In genomic region chr1:209041936-209042335, GRCh38 we compare ENCODE assay signal across 30 cellular contexts.
DNase-seq lines count a peak whose midpoint lies in the region; ATAC-seq, FAIRE-seq and TF ChIP-seq lines count a peak whose summit lies in the region.
"Had no signal": no experiment of that assay in that cellular context is flagged by ENCODE, and none has a peak within 500 bp of the region (broad histone marks: within the 10 kb centered on the region; RNA-seq: fewer than 3 reads in every experiment).

No MANE protein-coding gene starts in this region.

- H3K4me3 ChIP-seq in HepG2 (replicated peaks in 1 of 3; ENCODE audit: insufficient read depth in 1 of 3, low read depth in 2 of 3, low read length in 3 of 3) (no peak overlapping the region), right lobe of liver (no peak overlapping the region), fibroblast of lung (replicated peaks in 1 of 4; ENCODE audit: control extremely low read depth in 1 of 4, insufficient read depth in 1 of 4, low read depth in 3 of 4, low read length in 4 of 4) (no peak overlapping the region)
- H3K4me3 ChIP-seq in CD4-positive, alpha-beta memory T cell (ENCODE audit: low read length in 2 of 2), result no peak overlapping the region
- H3K4me3 ChIP-seq: A549, heart left ventricle, left lung, MG63, SK-N-MC had no signal

- TF ChIP-seq POLR2A in HepG2 (IDR thresholded peaks at IDR 0.05; ENCODE audit: insufficient read depth in 1 of 2, low read depth in 2 of 2, low read length in 2 of 2) (no peak), right lobe of liver (IDR thresholded peaks at IDR 0.05) (no peak)

- FAIRE-seq in HepG2 (lab: Jason Lieb, UNC), result no peak
- FAIRE-seq: A549, small intestine had no signal

- H3K4me1 ChIP-seq in HepG2 (ENCODE audit: insufficient read depth, low read length) (no peaks in the 10 kb centered on the region), right lobe of liver (peaks cover 0 to 4% (median 0%) of the 10 kb centered on the region in 4 donors), fibroblast of lung (ENCODE audit: control insufficient read depth, extremely low read depth, insufficient read depth, low read length) (no peaks in the 10 kb centered on the region)
- H3K4me1 ChIP-seq in CD4-positive, alpha-beta memory T cell (ENCODE audit: insufficient read depth, low read length), result no peaks in the 10 kb centered on the region

- WGBS in HepG2 (ENCODE audit: low lambda C conversion rate), result 7% methylated on average over 2 of the region's 2 CpGs
- 20% methylated on average over 2 of the region's 2 CpGs for WGBS in right lobe of liver (ENCODE audit: insufficient coverage, low coverage, low lambda C conversion rate, missing lambda C conversion rate)

- H3K27me3 ChIP-seq in HepG2 (ENCODE audit: control insufficient read depth in 1 of 2, insufficient read depth in 2 of 2, low read length in 2 of 2) (no peaks in the 10 kb centered on the region), right lobe of liver (no peaks in the 10 kb centered on the region), fibroblast of lung (ENCODE audit: control insufficient read depth, insufficient read depth, low read length) (no peaks in the 10 kb centered on the region)
- no peaks in the 10 kb centered on the region for H3K27me3 ChIP-seq in CD4-positive, alpha-beta memory T cell (ENCODE audit: insufficient read depth, low read length)
- H3K27me3 ChIP-seq: left lung, MG63 had no signal

- H3K36me3 ChIP-seq in HepG2 (replicated peaks in 1 of 2; ENCODE audit: control insufficient read depth in 1 of 2, insufficient read depth in 2 of 2, low read length in 2 of 2) (no peaks in the 10 kb centered on the region), right lobe of liver (no peaks in the 10 kb centered on the region), fibroblast of lung (ENCODE audit: control insufficient read depth, insufficient read depth, low read length) (no peaks in the 10 kb centered on the region)
- H3K36me3 ChIP-seq in CD4-positive, alpha-beta memory T cell (ENCODE audit: insufficient read depth, low read length), result no peaks in the 10 kb centered on the region
- H3K36me3 ChIP-seq: heart left ventricle, left lung, MG63 had no signal

- H3K4me2 ChIP-seq in HepG2 (ENCODE audit: low read depth, low read length) (no peak overlapping the region), fibroblast of lung (ENCODE audit: extremely low read depth, insufficient read depth, low read length) (no peak overlapping the region)
- H3K4me2 ChIP-seq: A549 had no signal

- in situ Hi-C loops in HepG2 (cut with HindIII; ENCODE audit: extremely low pct_ligation_motif_present, low pct_unique_long_range_greater_than_20kb), result no loop called here

- no peaks in the 10 kb centered on the region for H3K4me1 Mint-ChIP-seq in CD4-positive, alpha-beta memory T cell
- H3K4me1 Mint-ChIP-seq in Calu3 (ENCODE audit: low read depth, unreplicated experiment), result peaks cover 32% of the 10 kb centered on the region
- H3K4me1 Mint-ChIP-seq: activated CD4-positive, alpha-beta T cell treated with anti-CD3 and anti-CD28 coated beads, Interleukin-2, amount 10 ng/mL, durations not matched to agents 24 days and 14 days; B cell; IgD-negative memory B cell; naive thymus-derived CD8-positive, alpha-beta T cell; T-helper 17 cell had no signal

- no peak for TF ChIP-seq EP300 in HepG2 (IDR thresholded peaks at IDR 0.05; ENCODE audit: low read depth in 2 of 2, low read length in 2 of 2)
- TF ChIP-seq EP300 in HepG2 (CRISPR knock-in tag; IDR thresholded peaks at IDR 0.05; ENCODE audit: borderline replicate concordance), result no peak

- TF ChIP-seq RAD21 in HepG2 (CRISPR knock-in tag; IDR thresholded peaks at IDR 0.05), result no peak

- H2AFZ ChIP-seq in HepG2 (ENCODE audit: low read length) (no peak overlapping the region), fibroblast of lung (ENCODE audit: low read length) (no peak overlapping the region)

- DNase-seq in HepG2 (ENCODE audit: low spot score) (no peak), right lobe of liver (no peak), RPMI7951 (ENCODE audit: low read depth) (peak; percentile 34), fibroblast of lung (ENCODE audit: low read depth in 2 of 2) (peak; percentile 16 to 51), iPS-NIHi11 (ENCODE audit: low spot score) (no peak), Calu3 (no peak)
- no peak for DNase-seq in CD4-positive, alpha-beta memory T cell
- DNase-seq: activated CD4-positive, alpha-beta T cell treated with anti-CD3 and anti-CD28 coated beads, Interleukin-2, amount 10 ng/mL, durations not matched to agents 24 days and 14 days; activated naive CD4-positive, alpha-beta T cell treated with anti-CD3 and anti-CD28 coated beads, Interleukin-2, amount 50 U/mL, for 16 hours; central memory CD4-positive, alpha-beta T cell; heart left ventricle; left lung; MG63; midbrain; naive thymus-derived CD8-positive, alpha-beta T cell; NCI-H1694; NCI-H2171 treated with DMSO at 0.1 percent for 48 hours; NCI-H526; RPMI8226; small intestine; stimulated activated CD4-positive, alpha-beta T cell treated with anti-CD3 and anti-CD28 coated beads, Interleukin-2, amount 100 ng/mL, for 24 hours; T-helper 17 cell had no signal

- no peaks in the 10 kb centered on the region for H3K36me3 Mint-ChIP-seq in CD4-positive, alpha-beta memory T cell
- no peaks in the 10 kb centered on the region for H3K36me3 Mint-ChIP-seq in Calu3 (ENCODE audit: insufficient read depth, unreplicated experiment)
- H3K36me3 Mint-ChIP-seq: IgD-negative memory B cell; naive thymus-derived CD8-positive, alpha-beta T cell; type B pancreatic cell had no signal

- intact Hi-C loops in HepG2 (cut with micrococcal nuclease; ENCODE audit: unreplicated experiment) (no loop called here), right lobe of liver (cut with DNase I) (no loop called here), Calu3 (cut with micrococcal nuclease; ENCODE audit: unreplicated experiment) (no loop called here)
- intact Hi-C loops in CD4-positive, alpha-beta memory T cell (cut with micrococcal nuclease), result no loop called here

- TF ChIP-seq CTCF in HepG2 (CRISPR knock-in tag; IDR thresholded peaks at IDR 0.05), result no peak
- no peak for TF ChIP-seq CTCF in right lobe of liver (IDR thresholded peaks at IDR 0.05)
- TF ChIP-seq CTCF in fibroblast of lung (conservative IDR thresholded peaks at IDR 0.05 in 1 of 2, IDR thresholded peaks at IDR 0.05 in 1 of 2; ENCODE audit: low read depth in 1 of 2, low read length in 2 of 2), result no peak
- no peak for TF ChIP-seq CTCF in Calu3 (IDR thresholded peaks at IDR 0.05; ENCODE audit: unreplicated experiment)

- H3K27ac Mint-ChIP-seq in CD4-positive, alpha-beta memory T cell, result no peak overlapping the region
- H3K27ac Mint-ChIP-seq in Calu3 (ENCODE audit: unreplicated experiment), result no peak overlapping the region
- H3K27ac Mint-ChIP-seq: activated CD4-positive, alpha-beta T cell treated with anti-CD3 and anti-CD28 coated beads, Interleukin-2, amount 10 ng/mL, durations not matched to agents 24 days and 14 days; activated T-helper 1 cell treated with anti-CD3 and anti-CD28 coated beads, Interleukin-12 subunit alpha, Interleukin-12 subunit beta, Interleukin-2, Interleukin-4 antibody, amounts not matched to agents 30 ng/mL and 10 ng/mL and 1 ng/mL, durations not matched to agents 14 hours and 24 hours and 36 hours; B cell; IgD-negative memory B cell; naive thymus-derived CD8-positive, alpha-beta T cell; T-helper 17 cell; type B pancreatic cell had no signal

- CTCF ChIA-PET in HepG2 (lab: Yijun Ruan, JAX; ENCODE audit: low intra/inter-chr PET ratio, low total read pairs) (no interaction called here), Calu3 (lab: Charles Lee) (no interaction called here)
- CTCF ChIA-PET in CD4-positive, alpha-beta memory T cell (lab: Charles Lee; ENCODE audit: partially characterized antibody), result no interaction called here

- BruUV-seq in HepG2 (replicated peaks; lab: Mats Ljungman, UMichigan) (no TSS peak), Calu3 (replicated peaks; lab: Mats Ljungman, UMichigan) (no TSS peak)

- POLR2A ChIA-PET in HepG2 (lab: Yijun Ruan, JAX), result no interaction called here
- POLR2A ChIA-PET in CD4-positive, alpha-beta memory T cell (lab: Charles Lee; ENCODE audit: partially characterized antibody), result no interaction called here

- no peak overlapping the region for H3K4me3 Mint-ChIP-seq in CD4-positive, alpha-beta memory T cell
- no peak overlapping the region for H3K4me3 Mint-ChIP-seq in Calu3 (ENCODE audit: low read depth, unreplicated experiment)
- H3K4me3 Mint-ChIP-seq: activated CD4-positive, alpha-beta T cell treated with anti-CD3 and anti-CD28 coated beads, Interleukin-2, amount 10 ng/mL, durations not matched to agents 24 days and 14 days; activated T-helper 1 cell treated with anti-CD3 and anti-CD28 coated beads, Interleukin-12 subunit alpha, Interleukin-12 subunit beta, Interleukin-2, Interleukin-4 antibody, amounts not matched to agents 30 ng/mL and 10 ng/mL and 1 ng/mL, durations not matched to agents 14 hours and 24 hours and 36 hours; B cell; IgD-negative memory B cell; naive thymus-derived CD8-positive, alpha-beta T cell; T-helper 17 cell; type B pancreatic cell had no signal

- ATAC-seq in HepG2, result no peak
- no peak for ATAC-seq in right lobe of liver
- ATAC-seq in GM19035 (IDR thresholded peaks at IDR 0.05; ENCODE audit: unreplicated experiment), result no peak
- ATAC-seq: A549; heart left ventricle; left lung; naive thymus-derived CD8-positive, alpha-beta T cell; T-helper 17 cell had no signal

- H3K27me3 Mint-ChIP-seq in CD4-positive, alpha-beta memory T cell, result peaks cover 4 to 5% of the 10 kb centered on the region in 2 donors
- no peaks in the 10 kb centered on the region for H3K27me3 Mint-ChIP-seq in Calu3 (ENCODE audit: unreplicated experiment)
- H3K27me3 Mint-ChIP-seq: activated CD4-positive, alpha-beta T cell treated with anti-CD3 and anti-CD28 coated beads, Interleukin-2, amount 10 ng/mL, durations not matched to agents 24 days and 14 days; IgD-negative memory B cell had no signal

- peaks cover 0 to 2% (median 0%) of the 10 kb centered on the region in 8 donors for H3K9me3 Mint-ChIP-seq in CD4-positive, alpha-beta memory T cell
- peaks cover 2% of the 10 kb centered on the region for H3K9me3 Mint-ChIP-seq in Calu3 (ENCODE audit: low read depth, unreplicated experiment)
- H3K9me3 Mint-ChIP-seq: activated CD4-positive, alpha-beta T cell treated with anti-CD3 and anti-CD28 coated beads, Interleukin-2, amount 10 ng/mL, durations not matched to agents 24 days and 14 days; activated T-helper 1 cell treated with anti-CD3 and anti-CD28 coated beads, Interleukin-12 subunit alpha, Interleukin-12 subunit beta, Interleukin-2, Interleukin-4 antibody, amounts not matched to agents 30 ng/mL and 10 ng/mL and 1 ng/mL, durations not matched to agents 14 hours and 24 hours and 36 hours; type B pancreatic cell had no signal

- H3K79me2 ChIP-seq in HepG2 (ENCODE audit: insufficient read depth, low read length) (no peaks in the 10 kb centered on the region), fibroblast of lung (ENCODE audit: control insufficient read depth, insufficient read depth, low read length) (no peaks in the 10 kb centered on the region)

- peaks cover 9% of the 10 kb centered on the region; the same call in 1 of the 2 replicates for H3K9me3 ChIP-seq in HepG2 (ENCODE audit: low read length)
- H3K9me3 ChIP-seq in right lobe of liver, result no peaks in the 10 kb centered on the region
- H3K9me3 ChIP-seq in fibroblast of lung (ENCODE audit: control insufficient read depth, insufficient read depth, low read depth, low read length), result no peaks in the 10 kb centered on the region
- no peaks in the 10 kb centered on the region for H3K9me3 ChIP-seq in CD4-positive, alpha-beta memory T cell (ENCODE audit: control insufficient read depth in 1 of 2, low read length in 2 of 2)
- H3K9me3 ChIP-seq: A549, heart left ventricle, left lung had no signal

- H3K27ac ChIP-seq in HepG2 (ENCODE audit: extremely low read length, insufficient read depth, low read length) (no peak overlapping the region), right lobe of liver (no peak overlapping the region), fibroblast of lung (ENCODE audit: insufficient read depth, low read length) (no peak overlapping the region)
- H3K27ac ChIP-seq in CD4-positive, alpha-beta memory T cell (ENCODE audit: low read depth, low read length), result no peak overlapping the region
- H3K27ac ChIP-seq: A549, heart left ventricle, left lung, SK-N-MC, VCaP had no signal

- H3K9ac ChIP-seq in HepG2 (ENCODE audit: insufficient read depth, low read depth, low read length), result no peak overlapping the region
- H3K9ac ChIP-seq in fibroblast of lung (ENCODE audit: insufficient read depth, low read length), result no peak overlapping the region

- H4K20me1 ChIP-seq in HepG2 (ENCODE audit: insufficient read depth, low read length) (no peaks in the 10 kb centered on the region), fibroblast of lung (ENCODE audit: control insufficient read depth, extremely low read depth, insufficient read depth, low read length) (no peaks in the 10 kb centered on the region)

Comparison
In these comparisons a context has a peak if more than half of its experiments do, and no peak if none do; other contexts are left out.
1. DNase-seq: peak in RPMI7951 (single experiment) and fibroblast of lung (2 of 2); none in HepG2 (single experiment), right lobe of liver (0 of 3), CD4-positive, alpha-beta memory T cell (0 of 5), iPS-NIHi11 (single experiment) and Calu3 (single experiment).